Comparison of ENCODE assay signal across 9 cellular contexts in the genomic region with DNA sequence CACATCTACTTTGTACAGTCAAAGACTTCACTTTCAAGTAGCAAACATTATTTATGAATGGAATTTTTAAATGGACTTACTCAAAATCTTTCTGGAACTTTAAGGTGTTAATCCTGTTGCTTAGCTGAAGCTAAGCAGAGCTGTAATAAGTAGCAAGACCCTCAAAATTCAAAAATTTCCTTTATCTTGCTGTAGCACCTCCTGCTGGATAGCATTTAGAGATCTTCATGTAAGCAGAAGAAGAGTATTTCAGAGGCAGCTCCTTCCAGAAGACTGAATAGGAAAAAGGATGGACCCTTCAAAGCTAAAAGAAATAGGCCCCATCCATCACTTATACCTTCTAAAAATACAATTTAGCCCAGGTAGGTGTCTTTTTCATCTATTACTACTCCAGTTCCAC. TPM values are rescaled to one million over a fixed set of nuclear protein-coding genes. Genes with fewer than 3 reads are reported as not detected.
DNase-seq lines count a peak whose midpoint lies in the region; ATAC-seq, FAIRE-seq and TF ChIP-seq lines count a peak whose summit lies in the region.
"Had no signal": no experiment of that assay in that cellular context is flagged by ENCODE, and none has a peak within 500 bp of the region (broad histone marks: within the 10 kb centered on the region; RNA-seq: fewer than 3 reads in every experiment).

No MANE protein-coding gene starts in this region.

- H3K4me3 ChIP-seq in OCI-LY1 (ENCODE audit: low read depth, low read length, poor library complexity, severe bottlenecking) = peak overlapping the region; percentile 75

- no peak for FAIRE-seq in RCC 7860 (lab: Jason Lieb, UNC)
- no peak for FAIRE-seq in frontal cortex (lab: Jason Lieb, UNC)

- H3K36me3 ChIP-seq in OCI-LY1 (ENCODE audit: insufficient read depth, low read length) = no peaks in the 10 kb centered on the region

- no peaks in the 10 kb centered on the region for H3K9me3 ChIP-seq in OCI-LY1 (ENCODE audit: low read length)

- peak overlapping the region; percentile 94 for H3K27ac ChIP-seq in OCI-LY1 (ENCODE audit: low read depth, low read length, poor library complexity, severe bottlenecking)
- H3K27ac ChIP-seq: epithelial cell of prostate had no signal

- H3K9me3 Mint-ChIP-seq in activated T-cell treated with anti-CD3 and anti-CD28 coated beads, Interleukin-2, amount 50 U/mL, for 72 hours = no peaks in the 10 kb centered on the region
- no peaks in the 10 kb centered on the region for H3K9me3 Mint-ChIP-seq in effector memory CD8-positive, alpha-beta T cell
- H3K9me3 Mint-ChIP-seq in stimulated activated naive CD8-positive, alpha-beta T cell treated with anti-CD3 and anti-CD28 coated beads, Interleukin-15, amount 100 ng/mL, for 72 hours = no peaks in the 10 kb centered on the region

- H3K27me3 Mint-ChIP-seq in activated T-cell treated with anti-CD3 and anti-CD28 coated beads, Interleukin-2, amount 50 U/mL, for 72 hours (ENCODE audit: low read depth) = no peaks in the 10 kb centered on the region
- H3K27me3 Mint-ChIP-seq in effector memory CD8-positive, alpha-beta T cell = no peaks in the 10 kb centered on the region
- H3K27me3 Mint-ChIP-seq in stimulated activated naive CD8-positive, alpha-beta T cell treated with anti-CD3 and anti-CD28 coated beads, Interleukin-15, amount 100 ng/mL, for 72 hours = no peaks in the 10 kb centered on the region

- H3K9me2 ChIP-seq in OCI-LY1 (ENCODE audit: low read depth, low read length) = no peaks in the 10 kb centered on the region

- H2AFZ ChIP-seq in OCI-LY1 (ENCODE audit: low read length) = no peak overlapping the region

- peak overlapping the region; percentile 66; the same call in 1 of the 2 replicates for H3K9ac ChIP-seq in OCI-LY1 (ENCODE audit: low read length)

- peaks cover 6 to 12% of the 10 kb centered on the region in 2 donors for H3K36me3 Mint-ChIP-seq in activated T-cell treated with anti-CD3 and anti-CD28 coated beads, Interleukin-2, amount 50 U/mL, for 72 hours (ENCODE audit: insufficient read depth in 2 of 2)
- peaks cover 32% of the 10 kb centered on the region for H3K36me3 Mint-ChIP-seq in effector memory CD8-positive, alpha-beta T cell (ENCODE audit: insufficient read depth)

- H3K4me1 ChIP-seq in OCI-LY1 (ENCODE audit: insufficient read depth, low read length, severe bottlenecking) = peaks cover 67% of the 10 kb centered on the region

- peaks cover 67% of the 10 kb centered on the region for H3K4me1 Mint-ChIP-seq in activated T-cell treated with anti-CD3 and anti-CD28 coated beads, Interleukin-2, amount 50 U/mL, for 72 hours (ENCODE audit: low read depth)
- H3K4me1 Mint-ChIP-seq in effector memory CD8-positive, alpha-beta T cell (ENCODE audit: low read depth in 2 of 2) = peaks cover 35 to 62% of the 10 kb centered on the region in 2 donors
- peaks cover 55% of the 10 kb centered on the region for H3K4me1 Mint-ChIP-seq in stimulated activated naive CD8-positive, alpha-beta T cell treated with anti-CD3 and anti-CD28 coated beads, Interleukin-15, amount 100 ng/mL, for 72 hours

- peak overlapping the region; percentile 96 for H3K4me2 ChIP-seq in OCI-LY1 (ENCODE audit: low read length)

- peaks cover 62% of the 10 kb centered on the region for H3K79me2 ChIP-seq in OCI-LY1 (ENCODE audit: insufficient read depth, low read length)

- peaks cover 6% of the 10 kb centered on the region; the same call in 1 of the 2 replicates for H3F3A ChIP-seq in OCI-LY1 (ENCODE audit: insufficient read depth, low read length)

- H3K27ac Mint-ChIP-seq in activated T-cell treated with anti-CD3 and anti-CD28 coated beads, Interleukin-2, amount 50 U/mL, for 72 hours = peak overlapping the region; percentile 99
- H3K27ac Mint-ChIP-seq in effector memory CD8-positive, alpha-beta T cell = peak overlapping the region; percentile 84 to 99
- H3K27ac Mint-ChIP-seq in stimulated activated naive CD8-positive, alpha-beta T cell treated with anti-CD3 and anti-CD28 coated beads, Interleukin-15, amount 100 ng/mL, for 72 hours = peak overlapping the region in 1 of 2 donors; percentile 96

- DNase-seq in activated T-cell treated with anti-CD3 and anti-CD28 coated beads, Interleukin-2, amount 50 U/mL, for 72 hours = no peak
- DNase-seq in activated T-cell treated with anti-CD3 and anti-CD28 coated beads, Interleukin-2, amount 50 U/mL, for 1 hour = no peak
- DNase-seq in effector memory CD8-positive, alpha-beta T cell = no peak
- no peak for DNase-seq in stimulated activated naive CD8-positive, alpha-beta T cell treated with anti-CD3 and anti-CD28 coated beads, Interleukin-15, amount 100 ng/mL, for 72 hours
- DNase-seq in RCC 7860 (ENCODE audit: low spot score) = no peak
- DNase-seq in activated CD4-positive, alpha-beta T cell treated with anti-CD3 and anti-CD28 coated beads for 1 hour = no peak
- no peak for DNase-seq in frontal cortex (ENCODE audit: low spot score in 2 of 2)

- ATAC-seq in activated T-cell treated with anti-CD3 and anti-CD28 coated beads, Interleukin-2, amount 50 U/mL, for 72 hours (replicated peaks in 1 of 2) = no peak
- ATAC-seq in effector memory CD8-positive, alpha-beta T cell (replicated peaks) = no peak
- no peak for ATAC-seq in stimulated activated naive CD8-positive, alpha-beta T cell treated with anti-CD3 and anti-CD28 coated beads, Interleukin-15, amount 100 ng/mL, for 72 hours

- H3K27me3 ChIP-seq in OCI-LY1 (ENCODE audit: insufficient read depth, low read length) = no peaks in the 10 kb centered on the region

- H4K20me1 ChIP-seq in OCI-LY1 (ENCODE audit: insufficient read depth, low read length) = no peaks in the 10 kb centered on the region

- peak overlapping the region; percentile 97 to 98 for H3K4me3 Mint-ChIP-seq in activated T-cell treated with anti-CD3 and anti-CD28 coated beads, Interleukin-2, amount 50 U/mL, for 72 hours
- H3K4me3 Mint-ChIP-seq in effector memory CD8-positive, alpha-beta T cell = peak overlapping the region; percentile 98 to 99
- peak overlapping the region; percentile 95 to 97 for H3K4me3 Mint-ChIP-seq in stimulated activated naive CD8-positive, alpha-beta T cell treated with anti-CD3 and anti-CD28 coated beads, Interleukin-15, amount 100 ng/mL, for 72 hours

- peak; percentile 68 for TF ChIP-seq CTCF in OCI-LY1 (IDR thresholded peaks at IDR 0.05; ENCODE audit: low read length)

RNA-seq across cellular contexts. Expression of a gene that starts 3.4 kb away (rescaled TPM):
- 10 to 100 TPM; 69.2 to 70.2 TPM for total RNA-seq in activated T-cell treated with anti-CD3 and anti-CD28 coated beads, Interleukin-2, amount 50 U/mL, for 72 hours
- 28.9 TPM for total RNA-seq in frontal cortex
